ENCODE assay signal across 11 cellular contexts in genomic region chr12:67989184-67989965, GRCh38. TPM values are rescaled to one million over a fixed set of nuclear protein-coding genes. Genes with fewer than 3 reads are reported as not detected.
DNase-seq lines count a peak whose midpoint lies in the region; ATAC-seq, FAIRE-seq and TF ChIP-seq lines count a peak whose summit lies in the region.
"Had no signal": no experiment of that assay in that cellular context is flagged by ENCODE, and none has a peak within 500 bp of the region (broad histone marks: within the 10 kb centered on the region; RNA-seq: fewer than 3 reads in every experiment).

TSS of gene IFNG-AS1 (plus strand) at chr12:67989447.

- WGBS in hepatocyte (ENCODE audit: low lambda C conversion rate, missing lambda C conversion rate) = 75% methylated on average over 7 of the region's 7 CpGs

- no peaks in the 10 kb centered on the region for H3K9me3 ChIP-seq in hepatocyte (ENCODE audit: low read depth)

- TF ChIP-seq CTCF in D721Med (IDR thresholded peaks at IDR 0.05; ENCODE audit: insufficient read depth, missing control alignments) (no peak), hepatocyte (IDR thresholded peaks at IDR 0.05; ENCODE audit: poor library complexity) (no peak)

- H3K27ac ChIP-seq in hepatocyte = no peak within 1 kb of the TSS

- H4K20me1 ChIP-seq in hepatocyte (ENCODE audit: insufficient read depth, poor library complexity, severe bottlenecking) = no peaks in the 10 kb centered on the region

- H3K9me2 ChIP-seq in hepatocyte (replicated peaks; ENCODE audit: insufficient read depth) = no peaks in the 10 kb centered on the region

- H3K36me3 ChIP-seq in hepatocyte (replicated peaks; ENCODE audit: insufficient read depth, low read depth) = no peaks in the 10 kb centered on the region

- ATAC-seq in GM18517 (IDR thresholded peaks at IDR 0.05; ENCODE audit: unreplicated experiment) (peak; percentile 35), GM21526 (IDR thresholded peaks at IDR 0.05; ENCODE audit: low FRiP score, unreplicated experiment) (peak; percentile 48)

- no peak within 1 kb of the TSS for H3K4me3 ChIP-seq in hepatocyte

- in situ Hi-C loops in KBM-7 (cut with MboI; ENCODE audit: low pct_unique_long_range_greater_than_20kb, low sequenced_read_pairs) = no loop called here

- no peak for FAIRE-seq in D721Med (lab: Jason Lieb, UNC)
- FAIRE-seq: astrocyte, urothelium cell line had no signal

- no peaks in the 10 kb centered on the region for H3K27me3 ChIP-seq in hepatocyte

- DNase-seq in KBM-7 (peak; percentile 6), germinal center (ENCODE audit: low spot score) (peak; percentile 60), DMS 273 treated with DMSO at 0.1 percent for 48 hours (lab: John Stamatoyannopoulos, UW) (no peak), D721Med (ENCODE audit: insufficient read length, low spot score) (no peak), hepatocyte (ENCODE audit: low spot score) (no peak)
- DNase-seq: NCI-H2107 had no signal

- no peak within 1 kb of the TSS for H2AFZ ChIP-seq in hepatocyte

- H3K79me2 ChIP-seq in hepatocyte = no peaks in the 10 kb centered on the region

- H3K4me1 ChIP-seq in hepatocyte (ENCODE audit: insufficient read depth) = no peaks in the 10 kb centered on the region

- H3K4me2 ChIP-seq in hepatocyte = no peak within 1 kb of the TSS

RNA-seq across cellular contexts. Expression of gene IFNG-AS1, which starts in this region (rescaled TPM):
- not detected in 2 replicates for total RNA-seq in hepatocyte
- not detected in 2 replicates for polyA plus RNA-seq in hepatocyte
- total RNA-seq: astrocyte, fibroblast of villous mesenchyme had no signal

Comparison
In these comparisons a context has a peak if more than half of its experiments do, and no peak if none do; other contexts are left out.
1. DNase-seq: peak in KBM-7 (single experiment) and germinal center (single experiment); none in DMS 273 treated with DMSO at 0.1 percent for 48 hours (single experiment), D721Med (single experiment) and hepatocyte (single experiment).